ENCODE assay signal across 8 cellular contexts in genomic region chr1:45751039-45751838, GRCh38. TPM values are rescaled to one million over a fixed set of nuclear protein-coding genes. Genes with fewer than 3 reads are reported as not detected.
DNase-seq lines count a peak whose midpoint lies in the region; ATAC-seq, FAIRE-seq and TF ChIP-seq lines count a peak whose summit lies in the region.
"Not testable (repeated sequence)": the region's sequence is repeated elsewhere in the genome, so short reads cannot be mapped to it uniquely, and the experiment has no call there.

No MANE protein-coding gene starts in this region.

- not testable (repeated sequence) for TF ChIP-seq CTCF in LNCaP clone FGC (IDR thresholded peaks at IDR 0.05; ENCODE audit: control insufficient read depth, extremely low read depth, insufficient read depth); brain (conservative IDR thresholded peaks at IDR 0.05); fibroblast of lung (conservative IDR thresholded peaks at IDR 0.05 in 1 of 2, IDR thresholded peaks at IDR 0.05 in 1 of 2; ENCODE audit: low read depth in 1 of 2, low read length in 2 of 2); right lobe of liver (IDR thresholded peaks at IDR 0.05); pancreas (IDR thresholded peaks at IDR 0.05)

- not testable (repeated sequence) for FAIRE-seq in pancreas (lab: Jason Lieb, UNC)

- peaks cover 22% of the 10 kb centered on the region for H3K4me1 ChIP-seq in CD4-positive, alpha-beta memory T cell (ENCODE audit: insufficient read depth, low read length)
- not testable (repeated sequence) for H3K4me1 ChIP-seq in fibroblast of lung (ENCODE audit: control insufficient read depth, extremely low read depth, insufficient read depth, low read length); right lobe of liver; pancreas; thymus (ENCODE audit: control insufficient read depth, insufficient read depth, low read length)

- peaks cover 12 to 44% (median 28%) of the 10 kb centered on the region in 4 donors for H3K4me1 Mint-ChIP-seq in CD4-positive, alpha-beta memory T cell
- H3K4me1 Mint-ChIP-seq in activated CD4-positive, alpha-beta T cell treated with anti-CD3 and anti-CD28 coated beads, Interleukin-2, amount 10 ng/mL, durations not matched to agents 24 days and 14 days: peaks cover 13% of the 10 kb centered on the region
- H3K4me1 Mint-ChIP-seq in brain: peaks cover 45% of the 10 kb centered on the region

- not testable (repeated sequence) for H3K36me3 Mint-ChIP-seq in CD4-positive, alpha-beta memory T cell; activated CD4-positive, alpha-beta T cell treated with anti-CD3 and anti-CD28 coated beads, Interleukin-2, amount 10 ng/mL, durations not matched to agents 24 days and 14 days (ENCODE audit: low read depth); brain

- not testable (repeated sequence) for H3K79me2 ChIP-seq in fibroblast of lung (ENCODE audit: control insufficient read depth, insufficient read depth, low read length)

- H3K4me2 ChIP-seq in fibroblast of lung (ENCODE audit: extremely low read depth, insufficient read depth, low read length): peak overlapping the region; percentile 85

- H2AFZ ChIP-seq in fibroblast of lung (ENCODE audit: low read length): peak overlapping the region; percentile 93

- CTCF ChIA-PET in CD4-positive, alpha-beta memory T cell (lab: Charles Lee; ENCODE audit: partially characterized antibody): interaction anchor here (1.2 kb wide), 1 partner anchor 19 kb away, joined by 3 read pairs; no protein-coding TSS in a partner anchor

- peak overlapping the region; percentile 94 to 100 (median 98) for H3K4me3 Mint-ChIP-seq in CD4-positive, alpha-beta memory T cell
- peak overlapping the region; percentile 100 for H3K4me3 Mint-ChIP-seq in activated CD4-positive, alpha-beta T cell treated with anti-CD3 and anti-CD28 coated beads, Interleukin-2, amount 10 ng/mL, durations not matched to agents 24 days and 14 days
- peak overlapping the region; percentile 91 to 99 (median 98) for H3K4me3 Mint-ChIP-seq in brain

- TF ChIP-seq POLR2A in right lobe of liver (IDR thresholded peaks at IDR 0.05): not testable (repeated sequence)

- H3K36me3 ChIP-seq in CD4-positive, alpha-beta memory T cell (ENCODE audit: insufficient read depth, low read length); fibroblast of lung (ENCODE audit: control insufficient read depth, insufficient read depth, low read length); right lobe of liver; pancreas; thymus (ENCODE audit: control insufficient read depth, insufficient read depth): not testable (repeated sequence)

- peak overlapping the region; percentile 93 for H3K27ac ChIP-seq in CD4-positive, alpha-beta memory T cell (ENCODE audit: low read depth, low read length)
- H3K27ac ChIP-seq in fibroblast of lung (ENCODE audit: insufficient read depth, low read length) (peak overlapping the region; percentile 97), right lobe of liver (peak overlapping the region; percentile 90 to 98 (median 97)), pancreas (peak overlapping the region; percentile 75 to 97 (median 92)), thymus (ENCODE audit: low read depth) (peak overlapping the region; percentile 97)

- peak overlapping the region; percentile 98 to 100 (median 99) for H3K27ac Mint-ChIP-seq in CD4-positive, alpha-beta memory T cell
- H3K27ac Mint-ChIP-seq in activated CD4-positive, alpha-beta T cell treated with anti-CD3 and anti-CD28 coated beads, Interleukin-2, amount 10 ng/mL, durations not matched to agents 24 days and 14 days: peak overlapping the region; percentile 97
- peak overlapping the region; percentile 99 to 100 (median 100) for H3K27ac Mint-ChIP-seq in brain

- H3K9me3 Mint-ChIP-seq in CD4-positive, alpha-beta memory T cell: not testable (repeated sequence)
- H3K9me3 Mint-ChIP-seq in activated CD4-positive, alpha-beta T cell treated with anti-CD3 and anti-CD28 coated beads, Interleukin-2, amount 10 ng/mL, durations not matched to agents 24 days and 14 days: peaks cover 14% of the 10 kb centered on the region
- peaks cover 8 to 25% (median 15%) of the 10 kb centered on the region in 5 experiments for H3K9me3 Mint-ChIP-seq in brain

- POLR2A ChIA-PET in CD4-positive, alpha-beta memory T cell (lab: Charles Lee; ENCODE audit: partially characterized antibody): interaction anchor here (0.6 to 2.0 kb wide), 3 partner anchors 65 to 67 kb away, joined by 3 to 20 read pairs (median 6); partner anchors contain the start of gene GPBP1L1

- not testable (repeated sequence) for DNase-seq in CD4-positive, alpha-beta memory T cell; LNCaP clone FGC (ENCODE audit: low read depth); activated CD4-positive, alpha-beta T cell treated with anti-CD3 and anti-CD28 coated beads, Interleukin-2, amount 10 ng/mL, durations not matched to agents 24 days and 14 days; fibroblast of lung (ENCODE audit: low read depth in 2 of 2); right lobe of liver; pancreas

- not testable (repeated sequence) for H3K27me3 Mint-ChIP-seq in CD4-positive, alpha-beta memory T cell; activated CD4-positive, alpha-beta T cell treated with anti-CD3 and anti-CD28 coated beads, Interleukin-2, amount 10 ng/mL, durations not matched to agents 24 days and 14 days
- peaks cover 14% of the 10 kb centered on the region for H3K27me3 Mint-ChIP-seq in brain

- H3K9ac ChIP-seq in fibroblast of lung (ENCODE audit: insufficient read depth, low read length): peak overlapping the region; percentile 90

- peak overlapping the region; percentile 80 to 84 for H3K4me3 ChIP-seq in CD4-positive, alpha-beta memory T cell (ENCODE audit: low read length in 2 of 2)
- H3K4me3 ChIP-seq in LNCaP clone FGC (ENCODE audit: low read depth, low read length): peak overlapping the region; percentile 84
- peak overlapping the region; percentile 29 to 94 (median 82) for H3K4me3 ChIP-seq in fibroblast of lung (replicated peaks in 1 of 4; ENCODE audit: control extremely low read depth in 1 of 4, insufficient read depth in 1 of 4, low read depth in 3 of 4, low read length in 4 of 4)
- peak overlapping the region; percentile 55 to 74 (median 58) for H3K4me3 ChIP-seq in right lobe of liver
- peak overlapping the region; percentile 44 to 60 (median 55) for H3K4me3 ChIP-seq in pancreas
- peak overlapping the region; percentile 59 for H3K4me3 ChIP-seq in thymus (ENCODE audit: low read length)

- not testable (repeated sequence) for H3K9me3 ChIP-seq in CD4-positive, alpha-beta memory T cell (ENCODE audit: control insufficient read depth in 1 of 2, low read length in 2 of 2); fibroblast of lung (ENCODE audit: control insufficient read depth, insufficient read depth, low read depth, low read length); right lobe of liver; pancreas; thymus (ENCODE audit: control insufficient read depth)

- not testable (repeated sequence) for ATAC-seq in right lobe of liver, pancreas

- intact Hi-C loops in CD4-positive, alpha-beta memory T cell (cut with micrococcal nuclease): loop anchor here (5.0 kb wide), 1 partner anchor 229 kb away; the partner anchor contains the start of gene PRDX1
- intact Hi-C loops in activated CD4-positive, alpha-beta T cell treated with anti-CD3 and anti-CD28 coated beads, Interleukin-2, amount 10 ng/mL, durations not matched to agents 24 days and 14 days (cut with micrococcal nuclease): loop anchor here (2.0 to 5.0 kb wide), 3 partner anchors 52 to 446 kb away; partner anchors contain the start of genes MAST2 and POMGNT1
- intact Hi-C loops in right lobe of liver (cut with DNase I); pancreas (cut with DNase I): not testable (repeated sequence)

- H4K20me1 ChIP-seq in fibroblast of lung (ENCODE audit: control insufficient read depth, extremely low read depth, insufficient read depth, low read length): not testable (repeated sequence)

- 81% methylated on average over 20 of the region's 24 CpGs for WGBS in right lobe of liver (ENCODE audit: insufficient coverage, low coverage, low lambda C conversion rate, missing lambda C conversion rate)
- WGBS in pancreas, 2 donors: 82 to 85% methylated on average over 24 of the region's 24 CpGs
- 86% methylated on average over 24 of the region's 24 CpGs for WGBS in thymus

- not testable (repeated sequence) for H3K27me3 ChIP-seq in CD4-positive, alpha-beta memory T cell (ENCODE audit: insufficient read depth, low read length); fibroblast of lung (ENCODE audit: control insufficient read depth, insufficient read depth, low read length); right lobe of liver; pancreas; thymus (ENCODE audit: control insufficient read depth, insufficient read depth)

RNA-seq across cellular contexts. Expression of gene IPP, which starts 0.8 kb away (rescaled TPM):
- 10 to 100 TPM; 17.3 to 19.7 TPM for total RNA-seq in CD4-positive, alpha-beta memory T cell
- 10 to 100 TPM in 1 of 2 donors, 1 to 10 TPM in 1; 9.0 to 16.4 TPM for polyA plus RNA-seq in CD4-positive, alpha-beta memory T cell
- 13.8 and 15.3 TPM in 2 replicates for total RNA-seq in activated CD4-positive, alpha-beta T cell treated with anti-CD3 and anti-CD28 coated beads, Interleukin-2, amount 10 ng/mL, durations not matched to agents 24 days and 14 days
- polyA plus RNA-seq in brain (ENCODE audit: insufficient read depth, low read depth, low replicate concordance): 17.2 TPM
- total RNA-seq in fibroblast of lung: 10.3 and 15.2 TPM in 2 replicates
- polyA plus RNA-seq in fibroblast of lung: 9.9 and 11.0 TPM in 2 replicates
- polyA plus RNA-seq in fibroblast of lung (2012): 10.3 and 11.6 TPM in 2 replicates
- polyA minus RNA-seq in fibroblast of lung (ENCODE audit: low replicate concordance): 2.2 and 2.9 TPM in 2 replicates
- 10 to 100 TPM in 2 of 6 experiments, 1 to 10 TPM in 4; 5.5 to 12.9 (median 8.3) TPM for total RNA-seq in right lobe of liver
- total RNA-seq in pancreas: 10 to 100 TPM in 1 of 6 donors, 1 to 10 TPM in 5; 7.3 to 11.3 (median 9.0) TPM
- 1 to 10 TPM; 3.1 to 3.5 TPM for polyA plus RNA-seq in pancreas
- polyA plus RNA-seq in thymus: 8.9 TPM

RNA-seq across cellular contexts. Expression of gene MAST2, which starts 52.2 kb away (rescaled TPM):
- total RNA-seq in CD4-positive, alpha-beta memory T cell: 1 to 10 TPM; 5.4 to 9.9 TPM
- polyA plus RNA-seq in CD4-positive, alpha-beta memory T cell: 1 to 10 TPM in 1 of 2 donors, under 1 TPM in 1; 0.65 to 3.3 TPM
- total RNA-seq in activated CD4-positive, alpha-beta T cell treated with anti-CD3 and anti-CD28 coated beads, Interleukin-2, amount 10 ng/mL, durations not matched to agents 24 days and 14 days: 31.4 and 33.1 TPM in 2 replicates
- polyA plus RNA-seq in brain (ENCODE audit: insufficient read depth, low read depth, low replicate concordance) (44.2 TPM), fibroblast of lung (17.5 and 24.1 TPM in 2 replicates), pancreas (10 to 100 TPM in 1 of 2 donors, 1 to 10 TPM in 1; 9.8 to 12.6 TPM), thymus (8.8 TPM)
- total RNA-seq in fibroblast of lung (17.5 and 24.9 TPM in 2 replicates), right lobe of liver (10 to 100 TPM in 5 of 6 experiments, 1 to 10 TPM in 1; 9.9 to 14.9 (median 12.3) TPM), pancreas (10 to 100 TPM in 1 of 6 donors, 1 to 10 TPM in 5; 5.1 to 14.5 (median 6.4) TPM)
- polyA plus RNA-seq in fibroblast of lung (2012): 16.3 and 21.0 TPM in 2 replicates
- 42.1 and 45.3 TPM in 2 replicates for polyA minus RNA-seq in fibroblast of lung (ENCODE audit: low replicate concordance)
